In genomic region chr13:112688560-112689497, GRCh38 we compare ENCODE assay signal across 8 cellular contexts. TPM values are rescaled to one million over a fixed set of nuclear protein-coding genes. Genes with fewer than 3 reads are reported as not detected.
A peak's percentile ranks its signal among the peaks of the same experiment; 100 is the strongest.
DNase-seq lines count a peak whose midpoint lies in the region; ATAC-seq and TF ChIP-seq lines count a peak whose summit lies in the region.

No MANE protein-coding gene starts in this region.

- H3K4me1 Mint-ChIP-seq in activated T-helper 1 cell treated with anti-CD3 and anti-CD28 coated beads, Interleukin-12 subunit alpha, Interleukin-12 subunit beta, Interleukin-2, Interleukin-4 antibody, amounts not matched to agents 30 ng/mL and 10 ng/mL and 1 ng/mL, durations not matched to agents 14 hours and 24 hours and 36 hours (ENCODE audit: low read depth) = peaks cover 53% of the 10 kb centered on the region

- peak; percentile 20 for ATAC-seq in GM18511 (IDR thresholded peaks at IDR 0.05; ENCODE audit: unreplicated experiment)
- no peak for ATAC-seq in GM18867 (IDR thresholded peaks at IDR 0.05; ENCODE audit: unreplicated experiment)
- no peak for ATAC-seq in HG03097 (IDR thresholded peaks at IDR 0.05; ENCODE audit: low FRiP score, unreplicated experiment)
- no peak for ATAC-seq in GM18868 (IDR thresholded peaks at IDR 0.05; ENCODE audit: unreplicated experiment)

- intact Hi-C loops in activated T-helper 1 cell treated with anti-CD3 and anti-CD28 coated beads, Interleukin-12 subunit alpha, Interleukin-12 subunit beta, Interleukin-2, Interleukin-4 antibody, amounts not matched to agents 30 ng/mL and 10 ng/mL and 1 ng/mL, durations not matched to agents 14 hours and 24 hours and 36 hours (cut with micrococcal nuclease) = loop anchor here (1.0 to 5.0 kb wide), 6 partner anchors 64 to 1536 kb away; partner anchors contain the start of genes CUL4A, LAMP1 and PCID2

- H3K27me3 ChIP-seq in cardiac muscle cell = no peaks in the 10 kb centered on the region

- H3K27ac ChIP-seq in cardiac muscle cell = peak overlapping the region; percentile 93

- peak overlapping the region; percentile 94 for H3K27ac Mint-ChIP-seq in activated T-helper 1 cell treated with anti-CD3 and anti-CD28 coated beads, Interleukin-12 subunit alpha, Interleukin-12 subunit beta, Interleukin-2, Interleukin-4 antibody, amounts not matched to agents 30 ng/mL and 10 ng/mL and 1 ng/mL, durations not matched to agents 14 hours and 24 hours and 36 hours

- peaks cover 10% of the 10 kb centered on the region for H3K4me1 ChIP-seq in cardiac muscle cell (ENCODE audit: low read depth)

- no peaks in the 10 kb centered on the region for H3K27me3 Mint-ChIP-seq in activated T-helper 1 cell treated with anti-CD3 and anti-CD28 coated beads, Interleukin-12 subunit alpha, Interleukin-12 subunit beta, Interleukin-2, Interleukin-4 antibody, amounts not matched to agents 30 ng/mL and 10 ng/mL and 1 ng/mL, durations not matched to agents 14 hours and 24 hours and 36 hours (ENCODE audit: insufficient read depth)

- no peaks in the 10 kb centered on the region for H3K36me3 ChIP-seq in cardiac muscle cell

- TF ChIP-seq CTCF in cardiac muscle cell (IDR thresholded peaks at IDR 0.05; ENCODE audit: low read depth, low read length) = no peak

- DNase-seq in NCI-H748 treated with DMSO at 0.1 percent for 48 hours (lab: John Stamatoyannopoulos, UW) = peak; percentile 12
- DNase-seq in activated T-helper 1 cell treated with anti-CD3 and anti-CD28 coated beads, Interleukin-12 subunit alpha, Interleukin-12 subunit beta, Interleukin-2, Interleukin-4 antibody, amounts not matched to agents 30 ng/mL and 10 ng/mL and 1 ng/mL, durations not matched to agents 14 hours and 24 hours and 36 hours (ENCODE audit: low spot score) = peak; percentile 47
- DNase-seq in cardiac muscle cell (ENCODE audit: low read depth in 1 of 2, low spot score in 1 of 2) = peak in 1 of 2 donors; percentile 62
- DNase-seq in renal cortical epithelial cell (ENCODE audit: low read depth) = peak; percentile 18

- H3K36me3 Mint-ChIP-seq in activated T-helper 1 cell treated with anti-CD3 and anti-CD28 coated beads, Interleukin-12 subunit alpha, Interleukin-12 subunit beta, Interleukin-2, Interleukin-4 antibody, amounts not matched to agents 30 ng/mL and 10 ng/mL and 1 ng/mL, durations not matched to agents 14 hours and 24 hours and 36 hours (ENCODE audit: low read depth) = no peaks in the 10 kb centered on the region

- H3K9me3 Mint-ChIP-seq in activated T-helper 1 cell treated with anti-CD3 and anti-CD28 coated beads, Interleukin-12 subunit alpha, Interleukin-12 subunit beta, Interleukin-2, Interleukin-4 antibody, amounts not matched to agents 30 ng/mL and 10 ng/mL and 1 ng/mL, durations not matched to agents 14 hours and 24 hours and 36 hours = no peaks in the 10 kb centered on the region

- H3K4me3 ChIP-seq in cardiac muscle cell = peak overlapping the region; percentile 99

- H3K4me3 Mint-ChIP-seq in activated T-helper 1 cell treated with anti-CD3 and anti-CD28 coated beads, Interleukin-12 subunit alpha, Interleukin-12 subunit beta, Interleukin-2, Interleukin-4 antibody, amounts not matched to agents 30 ng/mL and 10 ng/mL and 1 ng/mL, durations not matched to agents 14 hours and 24 hours and 36 hours = peak overlapping the region; percentile 84

- no peaks in the 10 kb centered on the region for H3K9me3 ChIP-seq in cardiac muscle cell (ENCODE audit: low read depth)

RNA-seq across cellular contexts. Expression of gene ATP11A, which starts 1.0 kb away (rescaled TPM):
- 90.4 and 97.8 TPM in 2 replicates for total RNA-seq in activated T-helper 1 cell treated with anti-CD3 and anti-CD28 coated beads, Interleukin-12 subunit alpha, Interleukin-12 subunit beta, Interleukin-2, Interleukin-4 antibody, amounts not matched to agents 30 ng/mL and 10 ng/mL and 1 ng/mL, durations not matched to agents 14 hours and 24 hours and 36 hours
- total RNA-seq in cardiac muscle cell (25.2 and 42.9 TPM in 2 replicates), renal cortical epithelial cell (18.6 and 171 TPM in 2 replicates)
- polyA plus RNA-seq in cardiac muscle cell = 38.0 and 55.7 TPM in 2 replicates
